22 cellular contexts compared by ENCODE assay signal in the genomic region with DNA sequence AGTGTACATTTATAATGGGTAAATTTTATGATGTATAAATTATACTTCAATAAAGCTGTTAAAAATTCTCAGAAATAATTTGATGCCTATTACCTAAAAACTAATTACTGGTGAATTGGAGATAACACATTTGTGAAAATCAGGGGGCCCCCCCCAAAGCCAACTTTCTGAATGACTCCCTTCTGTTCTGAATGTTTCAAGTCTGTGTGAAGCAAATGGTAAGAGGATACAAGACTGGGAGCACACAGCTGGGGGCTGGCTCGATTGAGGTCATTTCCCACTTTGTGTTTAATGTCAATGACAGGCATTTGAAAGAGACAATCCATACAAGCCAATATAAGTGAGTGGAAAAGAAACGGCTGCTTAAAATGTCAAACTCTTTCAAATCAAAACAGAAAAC.
DNase-seq lines count a peak whose midpoint lies in the region; ATAC-seq and TF ChIP-seq lines count a peak whose summit lies in the region.
"Had no signal": no experiment of that assay in that cellular context is flagged by ENCODE, and none has a peak within 500 bp of the region (broad histone marks: within the 10 kb centered on the region; RNA-seq: fewer than 3 reads in every experiment).

No MANE protein-coding gene starts in this region.

- H3K4me1 Mint-ChIP-seq in activated CD4-positive, alpha-beta T cell treated with anti-CD3 and anti-CD28 coated beads for 36 hours, result peaks cover 18% of the 10 kb centered on the region
- H3K4me1 Mint-ChIP-seq in activated naive CD8-positive, alpha-beta T cell treated with anti-CD3 and anti-CD28 coated beads, Interleukin-2, amount 50 U/mL, for 24 hours, result peaks cover 26% of the 10 kb centered on the region

- CTCF ChIA-PET in activated CD4-positive, alpha-beta T cell treated with anti-CD3 and anti-CD28 coated beads for 36 hours (lab: Charles Lee), result no interaction called here

- H3K27me3 Mint-ChIP-seq in activated CD4-positive, alpha-beta T cell treated with anti-CD3 and anti-CD28 coated beads for 36 hours, result no peaks in the 10 kb centered on the region
- H3K27me3 Mint-ChIP-seq in activated naive CD8-positive, alpha-beta T cell treated with anti-CD3 and anti-CD28 coated beads, Interleukin-2, amount 50 U/mL, for 24 hours, result no peaks in the 10 kb centered on the region
- H3K27me3 Mint-ChIP-seq: CD4-positive, alpha-beta memory T cell had no signal

- H3K27me3 ChIP-seq in cardiac muscle cell, result no peaks in the 10 kb centered on the region
- no peaks in the 10 kb centered on the region for H3K27me3 ChIP-seq in left ventricle myocardium inferior (ENCODE audit: low read depth)

- no peaks in the 10 kb centered on the region for H3K36me3 Mint-ChIP-seq in activated CD4-positive, alpha-beta T cell treated with anti-CD3 and anti-CD28 coated beads for 36 hours (ENCODE audit: low read depth)
- no peaks in the 10 kb centered on the region for H3K36me3 Mint-ChIP-seq in activated naive CD8-positive, alpha-beta T cell treated with anti-CD3 and anti-CD28 coated beads, Interleukin-2, amount 50 U/mL, for 24 hours (ENCODE audit: low read depth)
- H3K36me3 Mint-ChIP-seq: CD4-positive, alpha-beta memory T cell had no signal

- H3K9me3 ChIP-seq in cardiac muscle cell (ENCODE audit: low read depth) (no peaks in the 10 kb centered on the region), left ventricle myocardium inferior (replicated peaks) (no peaks in the 10 kb centered on the region)
- H3K9me3 ChIP-seq: Caco-2 had no signal

- intact Hi-C loops in activated CD4-positive, alpha-beta T cell treated with anti-CD3 and anti-CD28 coated beads for 36 hours (cut with DNase I, micrococcal nuclease), result no loop called here
- intact Hi-C loops in left ventricle myocardium inferior (cut with micrococcal nuclease) (no loop called here), head of caudate nucleus (cut with DNase I) (no loop called here)

- ATAC-seq in activated CD4-positive, alpha-beta T cell treated with anti-CD3 and anti-CD28 coated beads for 36 hours, result peak; percentile 61
- peak; percentile 72 for ATAC-seq in activated naive CD8-positive, alpha-beta T cell treated with anti-CD3 and anti-CD28 coated beads, Interleukin-2, amount 50 U/mL, for 24 hours
- ATAC-seq: Panc1 had no signal

- POLR2A ChIA-PET in activated CD4-positive, alpha-beta T cell treated with anti-CD3 and anti-CD28 coated beads for 36 hours (lab: Charles Lee), result no interaction called here

- H3K27ac Mint-ChIP-seq in activated CD4-positive, alpha-beta T cell treated with anti-CD3 and anti-CD28 coated beads for 36 hours, result no peak overlapping the region
- peak overlapping the region; percentile 11 for H3K27ac Mint-ChIP-seq in activated naive CD8-positive, alpha-beta T cell treated with anti-CD3 and anti-CD28 coated beads, Interleukin-2, amount 50 U/mL, for 24 hours
- H3K27ac Mint-ChIP-seq: CD4-positive, alpha-beta memory T cell had no signal

- TF ChIP-seq CTCF in cardiac muscle cell (IDR thresholded peaks at IDR 0.05; ENCODE audit: low read depth, low read length) (no peak), left ventricle myocardium inferior (IDR thresholded peaks at IDR 0.05; ENCODE audit: borderline replicate concordance) (no peak)

- no peaks in the 10 kb centered on the region for H3K4me1 ChIP-seq in cardiac muscle cell (ENCODE audit: low read depth)
- H3K4me1 ChIP-seq in left ventricle myocardium inferior, result no peaks in the 10 kb centered on the region
- H3K4me1 ChIP-seq: BLaER1 treated with 17β-estradiol and CSF1 and Interleukin-3, amounts not matched to agents 10 nM and 100 nM; Caco-2 had no signal

- H3K4me3 Mint-ChIP-seq in activated CD4-positive, alpha-beta T cell treated with anti-CD3 and anti-CD28 coated beads for 36 hours, result no peak overlapping the region
- no peak overlapping the region for H3K4me3 Mint-ChIP-seq in activated naive CD8-positive, alpha-beta T cell treated with anti-CD3 and anti-CD28 coated beads, Interleukin-2, amount 50 U/mL, for 24 hours
- H3K4me3 Mint-ChIP-seq: CD4-positive, alpha-beta memory T cell had no signal

- H3K36me3 ChIP-seq in cardiac muscle cell (no peaks in the 10 kb centered on the region), left ventricle myocardium inferior (no peaks in the 10 kb centered on the region)
- H3K36me3 ChIP-seq: BLaER1 treated with 17β-estradiol and CSF1 and Interleukin-3, amounts not matched to agents 10 nM and 100 nM had no signal

- H3K9me3 Mint-ChIP-seq in activated CD4-positive, alpha-beta T cell treated with anti-CD3 and anti-CD28 coated beads for 36 hours (ENCODE audit: low read depth), result no peaks in the 10 kb centered on the region
- H3K9me3 Mint-ChIP-seq in activated naive CD8-positive, alpha-beta T cell treated with anti-CD3 and anti-CD28 coated beads, Interleukin-2, amount 50 U/mL, for 24 hours, result no peaks in the 10 kb centered on the region
- H3K9me3 Mint-ChIP-seq: CD4-positive, alpha-beta memory T cell had no signal

- H3K27ac ChIP-seq in cardiac muscle cell (peak overlapping the region; percentile 1), left ventricle myocardium inferior (replicated peaks) (no peak overlapping the region)
- H3K27ac ChIP-seq: BLaER1 treated with 17β-estradiol and CSF1 and Interleukin-3, amounts not matched to agents 10 nM and 100 nM had no signal

- peak; percentile 38 for DNase-seq in activated CD4-positive, alpha-beta T cell treated with anti-CD3 and anti-CD28 coated beads for 36 hours
- DNase-seq in activated CD4-positive, alpha-beta T cell treated with anti-CD3 and anti-CD28 coated beads, Interleukin-2, amount 50 U/mL, for 1 hour, result no peak
- DNase-seq in cardiac muscle cell (ENCODE audit: low read depth in 1 of 2, low spot score in 1 of 2) (no peak), left ventricle myocardium inferior (no peak), head of caudate nucleus (no peak), GM19238 (ENCODE audit: insufficient read length, low spot score) (no peak)
- peak; percentile 12 for DNase-seq in activated naive CD8-positive, alpha-beta T cell treated with anti-CD3 and anti-CD28 coated beads, Interleukin-2, amount 50 U/mL, for 24 hours
- DNase-seq: 8988T; Caco-2; CD4-positive, alpha-beta memory T cell; GOT3; HCEC 1CT; KG1; NCI-H1092 treated with DMSO at 0.1 percent for 48 hours; NCI-H1436 treated with DMSO at 0.1 percent for 48 hours; NCI-H1930; NCI-H226; NCI-H524; NCI-H82; SIG-M5 had no signal

- H3K4me3 ChIP-seq in cardiac muscle cell, result no peak overlapping the region
- H3K4me3 ChIP-seq in left ventricle myocardium inferior, result no peak overlapping the region
- H3K4me3 ChIP-seq: BLaER1 treated with 17β-estradiol and CSF1 and Interleukin-3, amounts not matched to agents 10 nM and 100 nM had no signal

Comparison
In these comparisons a context has a peak if more than half of its experiments do, and no peak if none do; other contexts are left out.
1. DNase-seq: peak in activated CD4-positive, alpha-beta T cell treated with anti-CD3 and anti-CD28 coated beads for 36 hours (single experiment) and activated naive CD8-positive, alpha-beta T cell treated with anti-CD3 and anti-CD28 coated beads, Interleukin-2, amount 50 U/mL, for 24 hours (single experiment); none in activated CD4-positive, alpha-beta T cell treated with anti-CD3 and anti-CD28 coated beads, Interleukin-2, amount 50 U/mL, for 1 hour (single experiment), cardiac muscle cell (0 of 2), left ventricle myocardium inferior (single experiment), head of caudate nucleus (0 of 42) and GM19238 (single experiment).